Comparison of ENCODE assay signal across 31 cellular contexts in genomic region chrX:44705817-44706551, GRCh38.
A peak's percentile ranks its signal among the peaks of the same experiment; 100 is the strongest.
DNase-seq lines count a peak whose midpoint lies in the region; FAIRE-seq and TF ChIP-seq lines count a peak whose summit lies in the region.
"Had no signal": no experiment of that assay in that cellular context is flagged by ENCODE, and none has a peak within 500 bp of the region (broad histone marks: within the 10 kb centered on the region; RNA-seq: fewer than 3 reads in every experiment).

No MANE protein-coding gene starts in this region.

- H3K4me1 ChIP-seq in endothelial cell of umbilical vein (ENCODE audit: control insufficient read depth, extremely low read depth, insufficient read depth, low read length) = no peaks in the 10 kb centered on the region
- H3K4me1 ChIP-seq: lower lobe of right lung, pancreas, thyroid gland had no signal

- intact Hi-C loops in endothelial cell of umbilical vein (cut with micrococcal nuclease) = no loop called here

- CTCF ChIA-PET in endothelial cell of umbilical vein (lab: Charles Lee) = no interaction called here

- H2AFZ ChIP-seq in endothelial cell of umbilical vein (ENCODE audit: low read depth, low read length) = no peak overlapping the region

- no peak for TF ChIP-seq POLR2A in endothelial cell of umbilical vein (IDR thresholded peaks at IDR 0.05; ENCODE audit: low read depth, low read length)

- no peaks in the 10 kb centered on the region for H3K4me1 Mint-ChIP-seq in glutamatergic neuron (ENCODE audit: low read depth, unreplicated experiment)
- H3K4me1 Mint-ChIP-seq: activated CD8-positive, alpha-beta memory T cell treated with anti-CD3 and anti-CD28 coated beads, Interleukin-2, amount 10 ng/mL, durations not matched to agents 7 days and 5 days; nephron; stimulated activated naive CD8-positive, alpha-beta T cell treated with anti-CD3 and anti-CD28 coated beads, Interleukin-15, amount 100 ng/mL, for 72 hours had no signal

- no peaks in the 10 kb centered on the region for H3K9me3 ChIP-seq in endothelial cell of umbilical vein (replicated peaks; ENCODE audit: control insufficient read depth, insufficient read depth, low read length)
- H3K9me3 ChIP-seq: lower lobe of right lung, mucosa of descending colon, pancreas, thyroid gland had no signal

- H3K27ac ChIP-seq in endothelial cell of umbilical vein (ENCODE audit: insufficient read depth, low read depth, low read length) = no peak overlapping the region
- H3K27ac ChIP-seq: lower lobe of right lung, pancreas, thyroid gland had no signal

- no TSS peak for BruUV-seq in endothelial cell of umbilical vein (replicated peaks; lab: Mats Ljungman, UMichigan)

- no peak overlapping the region for H3K4me2 ChIP-seq in endothelial cell of umbilical vein (ENCODE audit: insufficient read depth, low read length)

- no peaks in the 10 kb centered on the region for H4K20me1 ChIP-seq in endothelial cell of umbilical vein (replicated peaks; ENCODE audit: control insufficient read depth, extremely low read depth, insufficient read depth, low read length)

- TF ChIP-seq CTCF in endothelial cell of umbilical vein (IDR thresholded peaks at IDR 0.05; ENCODE audit: extremely low read depth in 1 of 2, insufficient read depth in 1 of 2, low read depth in 1 of 2, low read length in 2 of 2) = no peak
- TF ChIP-seq CTCF in retinal pigment epithelial cell (conservative IDR thresholded peaks at IDR 0.05; ENCODE audit: low read depth, low read length) = no peak
- TF ChIP-seq CTCF in glutamatergic neuron (IDR thresholded peaks at IDR 0.05; ENCODE audit: partially characterized antibody, unreplicated experiment) = no peak

- H3K36me3 Mint-ChIP-seq in glutamatergic neuron (ENCODE audit: unreplicated experiment) = no peaks in the 10 kb centered on the region
- H3K36me3 Mint-ChIP-seq: activated CD8-positive, alpha-beta memory T cell treated with anti-CD3 and anti-CD28 coated beads, Interleukin-2, amount 10 ng/mL, durations not matched to agents 7 days and 5 days; CD14-positive monocyte had no signal

- no peaks in the 10 kb centered on the region for H3K27me3 ChIP-seq in endothelial cell of umbilical vein (ENCODE audit: control insufficient read depth in 2 of 2, insufficient read depth in 2 of 2, low read length in 2 of 2)
- H3K27me3 ChIP-seq: pancreas, thyroid gland had no signal

- FAIRE-seq in endothelial cell of umbilical vein (lab: Jason Lieb, UNC) = peak; percentile 38
- FAIRE-seq: keratinocyte, pancreas had no signal

- dilution Hi-C loops in endothelial cell of umbilical vein (cut with MboI; ENCODE audit: extremely low pct_ligation_motif_present, low sequenced_read_pairs) = no loop called here

- no peaks in the 10 kb centered on the region for H3K79me2 ChIP-seq in endothelial cell of umbilical vein (ENCODE audit: control insufficient read depth, insufficient read depth, low read length)

- no peaks in the 10 kb centered on the region for H3K36me3 ChIP-seq in endothelial cell of umbilical vein (ENCODE audit: control insufficient read depth in 2 of 2, extremely low read depth in 1 of 2, insufficient read depth in 2 of 2, low read length in 2 of 2)
- H3K36me3 ChIP-seq: lower lobe of right lung, pancreas, thyroid gland had no signal

- peak; percentile 82 for DNase-seq in EL
- DNase-seq in LoVo (ENCODE audit: low spot score) = peak; percentile 7
- DNase-seq in endothelial cell of umbilical vein (ENCODE audit: low read depth, low spot score) = no peak
- DNase-seq in retinal pigment epithelial cell (ENCODE audit: low read depth) = peak; percentile 13
- DNase-seq in NCI-H1436 (lab: John Stamatoyannopoulos, UW) = no peak
- DNase-seq in stimulated activated CD4-positive, alpha-beta T cell treated with anti-CD3 and anti-CD28 coated beads, Interleukin-2, amount 100 ng/mL, for 24 hours = no peak
- no peak for DNase-seq in stimulated activated naive CD4-positive, alpha-beta T cell treated with Interleukin-2 at 50 U/mL for 16 hours (lab: John Stamatoyannopoulos, UW)
- DNase-seq in glutamatergic neuron = no peak
- DNase-seq: activated CD4-positive, alpha-beta T cell treated with anti-CD3 and anti-CD28 coated beads, Interleukin-2, amount 50 U/mL, for 1 hour; activated CD8-positive, alpha-beta memory T cell treated with anti-CD3 and anti-CD28 coated beads, Interleukin-2, amount 10 ng/mL, durations not matched to agents 7 days and 5 days; activated naive CD4-positive, alpha-beta T cell treated with anti-CD3 and anti-CD28 coated beads for 36 hours; activated T-cell treated with anti-CD3 and anti-CD28 coated beads, Interleukin-2, amount 50 U/mL, for 72 hours; amygdala; cortex of kidney; GDM1; HCEC 1CT; KBM-7; lower lobe of right lung; mucosa of descending colon; MV-4-11; NCI-H1694 treated with DMSO at 0.1 percent for 48 hours; NCI-H2171 treated with DMSO at 0.1 percent for 48 hours; NCI-H748 treated with DMSO at 0.1 percent for 48 hours; stimulated activated CD4-positive, alpha-beta T cell treated with anti-CD3 and anti-CD28 coated beads, Interleukin-15, amount 100 ng/mL, for 24 hours; stimulated activated naive CD8-positive, alpha-beta T cell treated with anti-CD3 and anti-CD28 coated beads, Interleukin-15, amount 100 ng/mL, for 72 hours; T-helper 9 cell; thyroid gland had no signal

- H3K27me3 Mint-ChIP-seq in glutamatergic neuron (ENCODE audit: unreplicated experiment) = no peaks in the 10 kb centered on the region
- H3K27me3 Mint-ChIP-seq: activated CD8-positive, alpha-beta memory T cell treated with anti-CD3 and anti-CD28 coated beads, Interleukin-2, amount 10 ng/mL, durations not matched to agents 7 days and 5 days; stimulated activated naive CD8-positive, alpha-beta T cell treated with anti-CD3 and anti-CD28 coated beads, Interleukin-15, amount 100 ng/mL, for 72 hours had no signal

- H3K9me1 ChIP-seq in endothelial cell of umbilical vein (replicated peaks; ENCODE audit: control insufficient read depth, extremely low read depth, insufficient read depth, low read length) = no peaks in the 10 kb centered on the region

- H3K4me3 Mint-ChIP-seq in glutamatergic neuron (ENCODE audit: unreplicated experiment) = no peak overlapping the region
- H3K4me3 Mint-ChIP-seq: activated CD8-positive, alpha-beta memory T cell treated with anti-CD3 and anti-CD28 coated beads, Interleukin-2, amount 10 ng/mL, durations not matched to agents 7 days and 5 days; activated naive CD4-positive, alpha-beta T cell treated with anti-CD3 and anti-CD28 coated beads for 36 hours; activated T-cell treated with anti-CD3 and anti-CD28 coated beads, Interleukin-2, amount 50 U/mL, for 72 hours; CD14-positive monocyte; nephron; stimulated activated naive CD8-positive, alpha-beta T cell treated with anti-CD3 and anti-CD28 coated beads, Interleukin-15, amount 100 ng/mL, for 72 hours had no signal

- H3K9ac ChIP-seq in endothelial cell of umbilical vein (replicated peaks; ENCODE audit: extremely low read depth, insufficient read depth, low read length) = no peak overlapping the region

- H3K27ac Mint-ChIP-seq in glutamatergic neuron (ENCODE audit: unreplicated experiment) = no peak overlapping the region
- H3K27ac Mint-ChIP-seq: activated CD8-positive, alpha-beta memory T cell treated with anti-CD3 and anti-CD28 coated beads, Interleukin-2, amount 10 ng/mL, durations not matched to agents 7 days and 5 days; activated naive CD4-positive, alpha-beta T cell treated with anti-CD3 and anti-CD28 coated beads for 36 hours; activated T-cell treated with anti-CD3 and anti-CD28 coated beads, Interleukin-2, amount 50 U/mL, for 72 hours; CD14-positive monocyte; nephron; stimulated activated naive CD8-positive, alpha-beta T cell treated with anti-CD3 and anti-CD28 coated beads, Interleukin-15, amount 100 ng/mL, for 72 hours had no signal

- H3K4me3 ChIP-seq in endothelial cell of umbilical vein (replicated peaks in 1 of 3; ENCODE audit: insufficient read depth in 1 of 3, low read depth in 1 of 3, low read length in 3 of 3) (no peak overlapping the region), retinal pigment epithelial cell (ENCODE audit: low read length) (no peak overlapping the region)
- H3K4me3 ChIP-seq: lower lobe of right lung, mucosa of descending colon, pancreas, thyroid gland had no signal

- no peaks in the 10 kb centered on the region for H3K9me3 Mint-ChIP-seq in glutamatergic neuron (ENCODE audit: unreplicated experiment)
- H3K9me3 Mint-ChIP-seq: activated naive CD4-positive, alpha-beta T cell treated with anti-CD3 and anti-CD28 coated beads for 36 hours; activated T-cell treated with anti-CD3 and anti-CD28 coated beads, Interleukin-2, amount 50 U/mL, for 72 hours; stimulated activated naive CD8-positive, alpha-beta T cell treated with anti-CD3 and anti-CD28 coated beads, Interleukin-15, amount 100 ng/mL, for 72 hours had no signal

- POLR2A ChIA-PET in endothelial cell of umbilical vein (lab: Charles Lee) = no interaction called here

TF ChIP-seq in endothelial cell of umbilical vein, 7 proteins besides CTCF, POLR2A, EP300 and RAD21:
- TF ChIP-seq EZH2 (IDR thresholded peaks at IDR 0.05; ENCODE audit: borderline replicate concordance, low read depth, low read length, severe bottlenecking) (no peak), JUN (IDR thresholded peaks at IDR 0.05; ENCODE audit: borderline replicate concordance, insufficient read depth, insufficient read length, low read depth) (no peak), MAX (IDR thresholded peaks at IDR 0.05; ENCODE audit: insufficient read depth, insufficient read length) (no peak), GATA2 (IDR thresholded peaks at IDR 0.05; ENCODE audit: insufficient read depth, insufficient read length, low read depth, low read length) (no peak)

Comparison
In these comparisons a context has a peak if more than half of its experiments do, and no peak if none do; other contexts are left out.
1. DNase-seq: peak in EL (single experiment), LoVo (single experiment) and retinal pigment epithelial cell (single experiment); none in endothelial cell of umbilical vein (single experiment), NCI-H1436 (single experiment), stimulated activated CD4-positive, alpha-beta T cell treated with anti-CD3 and anti-CD28 coated beads, Interleukin-2, amount 100 ng/mL, for 24 hours (0 of 2), stimulated activated naive CD4-positive, alpha-beta T cell treated with Interleukin-2 at 50 U/mL for 16 hours (single experiment) and glutamatergic neuron (single experiment).